Comparison of ENCODE assay signal across 24 cellular contexts in the genomic region with DNA sequence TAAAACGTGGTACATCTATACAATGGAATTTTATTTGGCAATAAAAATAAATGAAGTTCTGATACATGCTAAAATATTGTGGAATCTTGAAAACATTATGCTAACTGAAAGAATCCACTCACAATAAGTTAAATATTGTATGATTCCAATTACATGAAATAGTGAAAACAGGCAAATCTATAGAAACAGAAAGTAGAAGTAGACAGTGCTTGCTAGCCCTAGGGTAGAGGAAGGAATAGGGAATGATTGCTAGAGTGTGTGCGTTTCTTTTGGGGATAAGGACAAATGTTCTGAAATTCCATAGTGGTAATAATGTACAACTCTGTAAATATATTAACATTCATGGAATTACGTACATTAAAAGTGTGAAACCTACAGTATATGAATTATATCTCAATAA. TPM values are rescaled to one million over a fixed set of nuclear protein-coding genes. Genes with fewer than 3 reads are reported as not detected.
DNase-seq lines count a peak whose midpoint lies in the region; ATAC-seq and TF ChIP-seq lines count a peak whose summit lies in the region.
"Had no signal": no experiment of that assay in that cellular context is flagged by ENCODE, and none has a peak within 500 bp of the region (broad histone marks: within the 10 kb centered on the region; RNA-seq: fewer than 3 reads in every experiment).

No MANE protein-coding gene starts in this region.

- 91 to 94% (median 92%) methylated on average over 3 of the region's 3 CpGs for WGBS in psoas muscle, 3 donors

- H3K36me3 ChIP-seq in OCI-LY3 (replicated peaks; ENCODE audit: low read depth, low read length) = no peaks in the 10 kb centered on the region
- H3K36me3 ChIP-seq in psoas muscle (ENCODE audit: insufficient read depth in 1 of 2, low read depth in 1 of 2) = no peaks in the 10 kb centered on the region

- H3K9me3 ChIP-seq in OCI-LY3 (ENCODE audit: insufficient read depth, low read length) = no peaks in the 10 kb centered on the region
- H3K9me3 ChIP-seq in psoas muscle = no peaks in the 10 kb centered on the region

- intact Hi-C loops in psoas muscle (cut with DNase I) = no loop called here

- TF ChIP-seq CTCF in OCI-LY3 (IDR thresholded peaks at IDR 0.05; ENCODE audit: low read depth, low read length) (no peak), psoas muscle (IDR thresholded peaks at IDR 0.05) (no peak)

- no peak for DNase-seq in NCI-H82 treated with DMSO at 0.1 percent for 48 hours (lab: John Stamatoyannopoulos, UW; ENCODE audit: unreplicated experiment)
- no peak for DNase-seq in GF-D8 (lab: John Stamatoyannopoulos, UW)
- no peak for DNase-seq in psoas muscle
- DNase-seq: Calu3; CD8-positive, alpha-beta memory T cell; IMR-90; MV-4-11; NCI-H1694; NCI-H2081; NCI-H2171; NCI-H345; NCI-H524; NCI-H774; PC-3; Right ventricle myocardium superior; T1000 had no signal

- H3K4me1 ChIP-seq in OCI-LY3 (ENCODE audit: low read length) (peaks cover 11% of the 10 kb centered on the region), psoas muscle (peaks cover 18% of the 10 kb centered on the region)

- peak; percentile 45 for ATAC-seq in GM18511 (IDR thresholded peaks at IDR 0.05; ENCODE audit: unreplicated experiment)
- peak; percentile 56 for ATAC-seq in GM19463 (IDR thresholded peaks at IDR 0.05; ENCODE audit: unreplicated experiment)
- ATAC-seq in HG03159 (IDR thresholded peaks at IDR 0.05; ENCODE audit: unreplicated experiment) = peak; percentile 50
- ATAC-seq in psoas muscle = no peak
- ATAC-seq in GM21619 (IDR thresholded peaks at IDR 0.05; ENCODE audit: unreplicated experiment) = no peak
- ATAC-seq: HCT116, PC-3 had no signal

- no peaks in the 10 kb centered on the region for H3K27me3 ChIP-seq in OCI-LY3 (ENCODE audit: low read depth, low read length)
- no peaks in the 10 kb centered on the region for H3K27me3 ChIP-seq in psoas muscle (ENCODE audit: insufficient read depth in 3 of 3, low read length in 2 of 3)

- H3K27ac ChIP-seq in OCI-LY3 (ENCODE audit: low read length) (no peak overlapping the region), psoas muscle (no peak overlapping the region)
- H3K27ac ChIP-seq: C4-2B had no signal

- no peak overlapping the region for H2AFZ ChIP-seq in OCI-LY3 (ENCODE audit: low read depth, low read length)

- peak overlapping the region; percentile 50 for H3K4me2 ChIP-seq in OCI-LY3 (ENCODE audit: low read length)

- H3K9ac ChIP-seq in OCI-LY3 (ENCODE audit: low read length) = no peak overlapping the region

- no peaks in the 10 kb centered on the region for H4K20me1 ChIP-seq in OCI-LY3 (ENCODE audit: insufficient read depth, low read length)

- no peaks in the 10 kb centered on the region for H3K79me2 ChIP-seq in OCI-LY3 (ENCODE audit: low read length)

- 0 out of 2 replicates have a peak overlapping the region, but pooled peaks have one; percentile 1 for H3K4me3 ChIP-seq in OCI-LY3 (ENCODE audit: low read length)
- no peak overlapping the region for H3K4me3 ChIP-seq in psoas muscle

RNA-seq across cellular contexts. Expression of a gene that starts 57.2 kb away (rescaled TPM):
- total RNA-seq in psoas muscle = 1 to 10 TPM in 1 of 4 donors, under 1 TPM in 3; 0.15 to 1.5 (median 0.38) TPM
- 1 to 10 TPM in 1 of 3 donors, under 1 TPM in 2; 0.69 to 1.9 (median 0.82) TPM for polyA plus RNA-seq in psoas muscle
- total RNA-seq: A172, Calu3, PC-3 had no signal

Comparison
In these comparisons a context has a peak if more than half of its experiments do, and no peak if none do; other contexts are left out.
1. ATAC-seq: peak in GM18511 (single experiment), GM19463 (single experiment) and HG03159 (single experiment); none in psoas muscle (0 of 4) and GM21619 (single experiment).